ENCODE assay signal across 8 cellular contexts in genomic region chr2:171522804-171523338, GRCh38. TPM values are rescaled to one million over a fixed set of nuclear protein-coding genes. Genes with fewer than 3 reads are reported as not detected.
DNase-seq lines count a peak whose midpoint lies in the region; ATAC-seq, FAIRE-seq and TF ChIP-seq lines count a peak whose summit lies in the region.

No MANE protein-coding gene starts in this region.

- H3K9me3 Mint-ChIP-seq in activated naive CD4-positive, alpha-beta T cell treated with anti-CD3 and anti-CD28 coated beads, Interleukin-2, amount 50 U/mL, for 72 hours, result no peaks in the 10 kb centered on the region

- H3K27ac Mint-ChIP-seq in activated naive CD4-positive, alpha-beta T cell treated with anti-CD3 and anti-CD28 coated beads, Interleukin-2, amount 50 U/mL, for 72 hours, result no peak overlapping the region

- FAIRE-seq in pancreas (lab: Jason Lieb, UNC), result no peak

- 0 to 2% (median 0%) methylated on average over 12 to 55 of the region's 55 CpGs for WGBS in heart left ventricle, 4 donors
- 0 to 1% methylated on average over 42 to 55 of the region's 55 CpGs for whole genome bisulfite sequencing in pancreas, 2 donors

- peak overlapping the region; percentile 62 to 88 (median 81) for H3K4me2 ChIP-seq in BLaER1 treated with 17β-estradiol and CSF1 and Interleukin-3, amounts not matched to agents 10 nM and 100 nM

- H3K36me3 ChIP-seq in BLaER1 treated with 17β-estradiol and CSF1 and Interleukin-3, amounts not matched to agents 10 nM and 100 nM, result no peaks in the 10 kb centered on the region
- H3K36me3 ChIP-seq in heart left ventricle (no peaks in the 10 kb centered on the region), pancreas (no peaks in the 10 kb centered on the region)

- peaks cover 0 to 4% of the 10 kb centered on the region in 2 donors for H3K36me3 Mint-ChIP-seq in activated naive CD4-positive, alpha-beta T cell treated with anti-CD3 and anti-CD28 coated beads, Interleukin-2, amount 50 U/mL, for 72 hours

- peak in 1 of 2 donors; percentile 24 for DNase-seq in activated naive CD4-positive, alpha-beta T cell treated with anti-CD3 and anti-CD28 coated beads, Interleukin-2, amount 50 U/mL, for 72 hours (ENCODE audit: low spot score in 2 of 2)
- DNase-seq in heart left ventricle (peak in 4 of 5 donors; percentile 41 to 69 (median 50)), pancreas (peak in 3 of 6 donors; percentile 16 to 72 (median 63)), NCI-H187 treated with DMSO at 0.1 percent for 48 hours (lab: John Stamatoyannopoulos, UW) (no peak), KG1 (lab: John Stamatoyannopoulos, UW) (no peak)

- TF ChIP-seq POLR2A in GM19099 (IDR thresholded peaks at IDR 0.05; ENCODE audit: extremely low read depth, insufficient read length, low read depth) (peak; percentile 42), heart left ventricle (IDR thresholded peaks at IDR 0.05) (no peak)

- H3K4me1 ChIP-seq in BLaER1 treated with 17β-estradiol and CSF1 and Interleukin-3, amounts not matched to agents 10 nM and 100 nM, result peaks cover 0 to 16% (median 12%) of the 10 kb centered on the region in 10 experiments; a peak in 9 of 20 replicates
- peaks cover 0 to 47% (median 20%) of the 10 kb centered on the region in 12 donors for H3K4me1 ChIP-seq in heart left ventricle
- H3K4me1 ChIP-seq in pancreas, result no peaks in the 10 kb centered on the region

- peak overlapping the region in 6 of 11 experiments; percentile 10 to 54 (median 26); a peak in 8 of 22 replicates for H3K9ac ChIP-seq in BLaER1 treated with 17β-estradiol and CSF1 and Interleukin-3, amounts not matched to agents 10 nM and 100 nM

- TF ChIP-seq CTCF in heart left ventricle (IDR thresholded peaks at IDR 0.05) (no peak), pancreas (IDR thresholded peaks at IDR 0.05) (no peak)

- intact Hi-C loops in heart left ventricle (cut with DNase I), result loop anchor here in 7 of 10 donors (2.0 to 10.0 kb wide), 4 partner anchors 88 to 164 kb away; partner anchors contain the start of genes DCAF17 (in 7 of the 7), METTL8 (in 6 of the 7) and DYNC1I2 (in 1 of the 7)
- intact Hi-C loops in pancreas (cut with DNase I), result no loop called here

- H3K9me3 ChIP-seq in BLaER1 treated with 17β-estradiol and CSF1 and Interleukin-3, amounts not matched to agents 10 nM and 100 nM (replicated peaks in 1 of 11), result peaks cover 14 to 20% (median 17%) of the 10 kb centered on the region in 11 experiments; a peak in 20 of 22 replicates
- no peaks in the 10 kb centered on the region for H3K9me3 ChIP-seq in heart left ventricle
- H3K9me3 ChIP-seq in pancreas, result no peaks in the 10 kb centered on the region

- peaks cover 0 to 2% (median 0%) of the 10 kb centered on the region in 11 experiments; a peak in 1 of 22 replicates for H4K20me1 ChIP-seq in BLaER1 treated with 17β-estradiol and CSF1 and Interleukin-3, amounts not matched to agents 10 nM and 100 nM

- peaks cover 53 to 64% (median 60%) of the 10 kb centered on the region in 11 experiments for H3K27me3 ChIP-seq in BLaER1 treated with 17β-estradiol and CSF1 and Interleukin-3, amounts not matched to agents 10 nM and 100 nM
- H3K27me3 ChIP-seq in heart left ventricle, result no peaks in the 10 kb centered on the region
- H3K27me3 ChIP-seq in pancreas, result no peaks in the 10 kb centered on the region

- H3K27ac ChIP-seq in BLaER1 treated with 17β-estradiol and CSF1 and Interleukin-3, amounts not matched to agents 10 nM and 100 nM, result peak overlapping the region in 2 of 11 experiments; percentile 15 to 17; a peak in 2 of 22 replicates
- H3K27ac ChIP-seq in heart left ventricle (peak overlapping the region; percentile 81 to 95 (median 92)), pancreas (peak overlapping the region in 3 of 4 donors; percentile 7 to 65 (median 55))

- peak overlapping the region; percentile 47 to 71 (median 56) for H3K4me3 ChIP-seq in BLaER1 treated with 17β-estradiol and CSF1 and Interleukin-3, amounts not matched to agents 10 nM and 100 nM
- H3K4me3 ChIP-seq in heart left ventricle, result peak overlapping the region; percentile 78 to 97 (median 86)
- H3K4me3 ChIP-seq in pancreas, result peak overlapping the region; percentile 25 to 53 (median 32)

- ATAC-seq in HG03520 (IDR thresholded peaks at IDR 0.05; ENCODE audit: unreplicated experiment) (peak; percentile 28), heart left ventricle (peak; percentile 7 to 50 (median 42)), pancreas (peak; percentile 46 to 56 (median 50))
- peak; percentile 60 to 65 for ATAC-seq in activated naive CD4-positive, alpha-beta T cell treated with anti-CD3 and anti-CD28 coated beads, Interleukin-2, amount 50 U/mL, for 72 hours

RNA-seq across cellular contexts. Expression of gene CYBRD1, which starts 0.6 kb away (rescaled TPM):
- 1 to 10 TPM in 1 of 2 donors, under 1 TPM in 1; 0.27 to 1.9 TPM for total RNA-seq in activated naive CD4-positive, alpha-beta T cell treated with anti-CD3 and anti-CD28 coated beads, Interleukin-2, amount 50 U/mL, for 72 hours
- total RNA-seq in heart left ventricle, result 100 to 1,000 TPM in 1 of 9 donors, 10 to 100 TPM in 8; 19.3 to 138 (median 49.9) TPM
- polyA plus RNA-seq in heart left ventricle, result 10 to 100 TPM; 21.8 to 28.2 TPM
- total RNA-seq in pancreas, result 10 to 100 TPM in 3 of 6 donors, 1 to 10 TPM in 3; 4.4 to 29.3 (median 13.0) TPM
- polyA plus RNA-seq in pancreas, result 1 to 10 TPM; 7.2 to 8.2 TPM

Comparison
In these comparisons a context has a peak if more than half of its experiments do, and no peak if none do; other contexts are left out.
1. H3K4me3 ChIP-seq: peak in every context shown above with its lines; median percentile 86 in heart left ventricle; 56 in BLaER1 treated with 17β-estradiol and CSF1 and Interleukin-3, amounts not matched to agents 10 nM and 100 nM; 32 in pancreas.
2. DNase-seq: peak in heart left ventricle (4 of 5); none in NCI-H187 treated with DMSO at 0.1 percent for 48 hours (single experiment) and KG1 (single experiment).
3. intact Hi-C loops: an anchor here in heart left ventricle (2.0 to 10.0 kb wide); none called in pancreas.
4. Peak in every context shown above with its lines, with median percentiles within 50 percentile points of each other: ATAC-seq.